Comparison of ENCODE assay signal across 18 cellular contexts in the genomic region with DNA sequence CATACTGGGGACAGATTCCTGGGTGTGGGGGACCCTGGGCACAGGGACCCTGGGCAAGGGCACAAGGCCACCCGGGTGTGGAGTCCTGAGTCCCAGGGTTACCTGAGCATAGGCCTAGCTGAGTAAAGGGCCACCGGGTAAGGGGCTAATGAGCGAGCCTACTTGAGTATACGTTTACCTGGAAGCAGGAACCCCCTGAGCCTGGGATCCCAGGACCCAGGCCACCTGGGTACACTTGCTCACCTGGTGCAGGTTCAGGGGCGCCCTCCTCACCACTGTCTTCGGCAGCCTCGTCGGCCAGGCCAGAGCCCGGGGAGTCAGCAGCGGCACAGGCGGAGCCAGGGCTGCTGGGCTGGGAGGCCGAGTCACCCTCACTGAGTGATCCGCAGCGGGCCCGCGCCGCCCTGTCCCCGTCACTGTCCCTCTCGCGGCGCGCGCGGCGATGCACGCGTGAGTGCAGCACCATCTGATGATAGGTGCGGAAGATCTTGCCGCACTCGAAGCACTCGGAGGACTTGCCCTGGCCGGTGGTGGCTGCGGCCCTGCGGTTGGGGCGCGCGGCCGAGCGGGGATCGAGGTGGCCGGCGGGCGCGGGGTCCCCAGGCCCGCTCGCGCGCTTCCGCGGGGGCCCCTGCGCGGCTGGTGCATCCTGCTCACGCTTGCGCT.
"Had no signal": no experiment of that assay in that cellular context is flagged by ENCODE, and none has a peak within 500 bp of the region (broad histone marks: within the 10 kb centered on the region; RNA-seq: fewer than 3 reads in every experiment).

No MANE protein-coding gene starts in this region.

- H3K4me1 Mint-ChIP-seq: activated CD4-positive, alpha-beta T cell treated with anti-CD3 and anti-CD28 coated beads, Interleukin-2, amount 10 ng/mL, durations not matched to agents 24 days and 14 days had no signal

- H3K27ac Mint-ChIP-seq: activated CD4-positive, alpha-beta T cell treated with anti-CD3 and anti-CD28 coated beads, Interleukin-2, amount 10 ng/mL, durations not matched to agents 24 days and 14 days; activated CD8-positive, alpha-beta T cell treated with anti-CD3 and anti-CD28 coated beads, Interleukin-2, amount 10 ng/mL, durations not matched to agents 7 days and 5 days; activated naive CD8-positive, alpha-beta T cell treated with anti-CD3 and anti-CD28 coated beads, Interleukin-2, amount 50 U/mL, for 24 hours; memory B cell had no signal

- H3K9me3 ChIP-seq: left ventricle myocardium inferior, SJCRH30, upper lobe of left lung had no signal

- H3K36me3 ChIP-seq: SJCRH30 had no signal

- H3K4me1 ChIP-seq: parathyroid adenoma, SJCRH30 had no signal

- DNase-seq: activated CD4-positive, alpha-beta T cell treated with anti-CD3 and anti-CD28 coated beads, Interleukin-2, amount 10 ng/mL, durations not matched to agents 24 days and 14 days; activated CD8-positive, alpha-beta T cell treated with anti-CD3 and anti-CD28 coated beads, Interleukin-2, amount 10 ng/mL, durations not matched to agents 7 days and 5 days; activated naive CD4-positive, alpha-beta T cell treated with Interleukin-2 at 50 U/mL for 16 hours; activated naive CD8-positive, alpha-beta T cell treated with anti-CD3 and anti-CD28 coated beads, Interleukin-2, amount 50 U/mL, for 24 hours; anterior cingulate cortex; central memory CD4-positive, alpha-beta T cell; kidney glomerular epithelial cell; left ventricle myocardium inferior; naive B cell; SJCRH30; stimulated activated naive CD4-positive, alpha-beta T cell treated with Interleukin-2 at 50 U/mL for 16 hours; T1000 had no signal

- H3K27me3 ChIP-seq: SJCRH30, upper lobe of left lung had no signal

- ATAC-seq: activated CD8-positive, alpha-beta T cell treated with anti-CD3 and anti-CD28 coated beads, Interleukin-2, amount 10 ng/mL, durations not matched to agents 7 days and 5 days; activated naive CD8-positive, alpha-beta T cell treated with anti-CD3 and anti-CD28 coated beads, Interleukin-2, amount 50 U/mL, for 24 hours; sciatic nerve had no signal

- H3K4me3 Mint-ChIP-seq: activated CD4-positive, alpha-beta T cell treated with anti-CD3 and anti-CD28 coated beads, Interleukin-2, amount 10 ng/mL, durations not matched to agents 24 days and 14 days; activated CD8-positive, alpha-beta T cell treated with anti-CD3 and anti-CD28 coated beads, Interleukin-2, amount 10 ng/mL, durations not matched to agents 7 days and 5 days; activated naive CD8-positive, alpha-beta T cell treated with anti-CD3 and anti-CD28 coated beads, Interleukin-2, amount 50 U/mL, for 24 hours; brain; memory B cell; naive B cell had no signal

- H3K9me3 Mint-ChIP-seq: activated CD4-positive, alpha-beta T cell treated with anti-CD3 and anti-CD28 coated beads, Interleukin-2, amount 10 ng/mL, durations not matched to agents 24 days and 14 days; activated naive CD8-positive, alpha-beta T cell treated with anti-CD3 and anti-CD28 coated beads, Interleukin-2, amount 50 U/mL, for 24 hours; brain; memory B cell; naive B cell had no signal

- H3K27me3 Mint-ChIP-seq: activated CD4-positive, alpha-beta T cell treated with anti-CD3 and anti-CD28 coated beads, Interleukin-2, amount 10 ng/mL, durations not matched to agents 24 days and 14 days; activated naive CD8-positive, alpha-beta T cell treated with anti-CD3 and anti-CD28 coated beads, Interleukin-2, amount 50 U/mL, for 24 hours; brain; naive B cell had no signal

- H3K27ac ChIP-seq: coronary artery, left ventricle myocardium inferior, parathyroid adenoma, SJCRH30, upper lobe of left lung had no signal

- H3K4me3 ChIP-seq: coronary artery, left ventricle myocardium inferior, SJCRH30, upper lobe of left lung had no signal
